In genomic region chr3:175457301-175457700, GRCh38 we compare ENCODE assay signal across 16 cellular contexts.
DNase-seq lines count a peak whose midpoint lies in the region; ATAC-seq and TF ChIP-seq lines count a peak whose summit lies in the region.
"Had no signal": no experiment of that assay in that cellular context is flagged by ENCODE, and none has a peak within 500 bp of the region (broad histone marks: within the 10 kb centered on the region; RNA-seq: fewer than 3 reads in every experiment).

No MANE protein-coding gene starts in this region.

- H3K9me3 Mint-ChIP-seq in Calu3 (ENCODE audit: low read depth, unreplicated experiment): peaks cover 5% of the 10 kb centered on the region

- no peak overlapping the region for H3K4me3 Mint-ChIP-seq in Calu3 (ENCODE audit: low read depth, unreplicated experiment)
- H3K4me3 Mint-ChIP-seq: T-cell had no signal

- intact Hi-C loops in Calu3 (cut with micrococcal nuclease; ENCODE audit: unreplicated experiment): no loop called here
- intact Hi-C loops in posterior vena cava (cut with DNase I): no loop called here

- peaks cover 16% of the 10 kb centered on the region for H3K4me1 Mint-ChIP-seq in Calu3 (ENCODE audit: low read depth, unreplicated experiment)
- H3K4me1 Mint-ChIP-seq: T-cell had no signal

- no peaks in the 10 kb centered on the region for H3K36me3 Mint-ChIP-seq in Calu3 (ENCODE audit: insufficient read depth, unreplicated experiment)
- H3K36me3 Mint-ChIP-seq: T-cell had no signal

- no peaks in the 10 kb centered on the region for H3K27me3 Mint-ChIP-seq in Calu3 (ENCODE audit: unreplicated experiment)
- H3K27me3 Mint-ChIP-seq: T-cell had no signal

- DNase-seq in Calu3 (no peak), DMS 273 treated with DMSO at 0.1 percent for 48 hours (lab: John Stamatoyannopoulos, UW) (no peak), posterior vena cava (ENCODE audit: low spot score) (no peak), D341Med (ENCODE audit: low spot score) (no peak)
- DNase-seq in stimulated activated CD4-positive, alpha-beta T cell treated with anti-CD3 and anti-CD28 coated beads, Interleukin-15, amount 100 ng/mL, for 24 hours: no peak
- DNase-seq: 8988T, DMS153, GOT3, NCI-H1105, NCI-H1694 treated with DMSO at 0.1 percent for 48 hours, NCI-H748 treated with DMSO at 0.1 percent for 48 hours, PC-9, T-cell had no signal

- CTCF ChIA-PET in Calu3 (lab: Charles Lee): no interaction called here

- peak overlapping the region; percentile 42 for H3K27ac Mint-ChIP-seq in Calu3 (ENCODE audit: unreplicated experiment)
- H3K27ac Mint-ChIP-seq: T-cell had no signal

- no peak for TF ChIP-seq CTCF in Calu3 (IDR thresholded peaks at IDR 0.05; ENCODE audit: unreplicated experiment)

- peak; percentile 64 for ATAC-seq in GM18861 (IDR thresholded peaks at IDR 0.05; ENCODE audit: unreplicated experiment)
- ATAC-seq in HG02759 (IDR thresholded peaks at IDR 0.05; ENCODE audit: unreplicated experiment): peak; percentile 79
- ATAC-seq in HG03469 (IDR thresholded peaks at IDR 0.05; ENCODE audit: unreplicated experiment): peak; percentile 71
- ATAC-seq: T-cell had no signal

- BruUV-seq in Calu3 (replicated peaks; lab: Mats Ljungman, UMichigan): no TSS peak
